Comparison of ENCODE assay signal across 8 cellular contexts in genomic region chr3:73086071-73086494, GRCh38. TPM values are rescaled to one million over a fixed set of nuclear protein-coding genes. Genes with fewer than 3 reads are reported as not detected.
A peak's percentile ranks its signal among the peaks of the same experiment; 100 is the strongest.
DNase-seq lines count a peak whose midpoint lies in the region; ATAC-seq, FAIRE-seq and TF ChIP-seq lines count a peak whose summit lies in the region.

No MANE protein-coding gene starts in this region.

- no peak overlapping the region for H3K9ac ChIP-seq in adipocyte (ENCODE audit: low read length)

- no peak for FAIRE-seq in small intestine (lab: Jason Lieb, UNC)

- H3K9me3 ChIP-seq in adipocyte (ENCODE audit: control insufficient read depth, low read length) (no peaks in the 10 kb centered on the region), left ventricle myocardium inferior (replicated peaks) (no peaks in the 10 kb centered on the region), small intestine (ENCODE audit: control insufficient read depth, low read depth) (no peaks in the 10 kb centered on the region)

- no peak for ATAC-seq in HG03342 (IDR thresholded peaks at IDR 0.05; ENCODE audit: unreplicated experiment)
- ATAC-seq in HG03280 (IDR thresholded peaks at IDR 0.05; ENCODE audit: unreplicated experiment): no peak

- H3K27me3 ChIP-seq in adipocyte (replicated peaks; ENCODE audit: control insufficient read depth, insufficient read depth, low read length): peaks cover 3% of the 10 kb centered on the region
- no peaks in the 10 kb centered on the region for H3K27me3 ChIP-seq in left ventricle myocardium inferior (ENCODE audit: low read depth)
- H3K27me3 ChIP-seq in small intestine (ENCODE audit: control insufficient read depth in 2 of 2, insufficient read depth in 2 of 2, low read length in 2 of 2): no peaks in the 10 kb centered on the region

- H3K4me3 ChIP-seq in adipocyte (ENCODE audit: low read length) (no peak overlapping the region), left ventricle myocardium inferior (no peak overlapping the region), small intestine (ENCODE audit: low read depth in 1 of 2, low read length in 2 of 2) (no peak overlapping the region)

- no peaks in the 10 kb centered on the region for H3K36me3 ChIP-seq in adipocyte (ENCODE audit: control insufficient read depth, insufficient read depth, low read length, severe bottlenecking)
- no peaks in the 10 kb centered on the region for H3K36me3 ChIP-seq in left ventricle myocardium inferior
- no peaks in the 10 kb centered on the region for H3K36me3 ChIP-seq in small intestine (ENCODE audit: control insufficient read depth in 2 of 2, insufficient read depth in 2 of 2, low read length in 2 of 2)

- TF ChIP-seq CTCF in left ventricle myocardium inferior (IDR thresholded peaks at IDR 0.05; ENCODE audit: borderline replicate concordance): peak; percentile 81

- H3K4me1 ChIP-seq in adipocyte (ENCODE audit: control insufficient read depth, insufficient read depth, low read length): no peaks in the 10 kb centered on the region
- H3K4me1 ChIP-seq in left ventricle myocardium inferior: no peaks in the 10 kb centered on the region
- H3K4me1 ChIP-seq in small intestine (ENCODE audit: control insufficient read depth in 2 of 2, insufficient read depth in 1 of 2, low read depth in 1 of 2, low read length in 1 of 2): no peaks in the 10 kb centered on the region

- H3K27ac ChIP-seq in left ventricle myocardium inferior (replicated peaks) (no peak overlapping the region), small intestine (ENCODE audit: low read depth in 1 of 2, low read length in 1 of 2) (no peak overlapping the region)

- CTCF ChIA-PET in HEK293T (lab: Yijun Ruan, JAX): interaction anchor here (0.7 kb wide), 3 partner anchors 9 to 267 kb away, joined by 3 read pairs; no protein-coding TSS in a partner anchor

- 19 to 30% (median 22%) methylated on average over 8 of the region's 8 CpGs for WGBS in small intestine, 3 donors

- POLR2A ChIA-PET in HEK293T (lab: Yijun Ruan, JAX): no interaction called here

- intact Hi-C loops in left ventricle myocardium inferior (cut with micrococcal nuclease): loop anchor here (10.0 kb wide), 1 partner anchor 231 kb away; no protein-coding TSS in a partner anchor

- DNase-seq in COLO668 (lab: John Stamatoyannopoulos, UW; ENCODE audit: unreplicated experiment) (peak; percentile 25), HEK293T (ENCODE audit: extremely low spot score) (peak; percentile 51), SKM-1 (lab: John Stamatoyannopoulos, UW; ENCODE audit: unreplicated experiment) (peak; percentile 17), adipocyte (ENCODE audit: low read depth) (peak; percentile 78), left ventricle myocardium inferior (no peak), small intestine (peak; percentile 35)

TF ChIP-seq in HEK293T, 16 proteins besides CTCF, POLR2A, EP300 and RAD21:
- TF ChIP-seq ZNF384 (IDR thresholded peaks at IDR 0.05) (peak; percentile 84), SUZ12 (IDR thresholded peaks at IDR 0.05) (no peak), HDGF (IDR thresholded peaks at IDR 0.05; ENCODE audit: borderline replicate concordance) (no peak)

RNA-seq across cellular contexts. Expression of gene EBLN2, which starts 24.6 kb away (rescaled TPM):
- total RNA-seq in left ventricle myocardium inferior: 0.99 TPM
- polyA plus RNA-seq in small intestine: under 1 TPM in 1 of 3 donors, not detected in 2; 0.43 TPM
